Comparison of ENCODE assay signal across 1 cellular context in genomic region chr17:50977487-50978159, GRCh38.
TF ChIP-seq lines count a peak whose summit lies in the region.

No MANE protein-coding gene starts in this region.

TF ChIP-seq in HepG2, 621 proteins besides CTCF, POLR2A, EP300 and RAD21 (continued from another document and continues in another):
- peak; percentile 70 for TF ChIP-seq ZNF574 (CRISPR knock-in tag; IDR thresholded peaks at IDR 0.05)
- no peak for TF ChIP-seq NCOA1 (CRISPR knock-in tag; IDR thresholded peaks at IDR 0.05)
- no peak for TF ChIP-seq ZNF432 (CRISPR knock-in tag; IDR thresholded peaks at IDR 0.05; ENCODE audit: borderline replicate concordance)
- no peak for TF ChIP-seq KLF16 (CRISPR knock-in tag; IDR thresholded peaks at IDR 0.05)
- TF ChIP-seq, protein P1, sequence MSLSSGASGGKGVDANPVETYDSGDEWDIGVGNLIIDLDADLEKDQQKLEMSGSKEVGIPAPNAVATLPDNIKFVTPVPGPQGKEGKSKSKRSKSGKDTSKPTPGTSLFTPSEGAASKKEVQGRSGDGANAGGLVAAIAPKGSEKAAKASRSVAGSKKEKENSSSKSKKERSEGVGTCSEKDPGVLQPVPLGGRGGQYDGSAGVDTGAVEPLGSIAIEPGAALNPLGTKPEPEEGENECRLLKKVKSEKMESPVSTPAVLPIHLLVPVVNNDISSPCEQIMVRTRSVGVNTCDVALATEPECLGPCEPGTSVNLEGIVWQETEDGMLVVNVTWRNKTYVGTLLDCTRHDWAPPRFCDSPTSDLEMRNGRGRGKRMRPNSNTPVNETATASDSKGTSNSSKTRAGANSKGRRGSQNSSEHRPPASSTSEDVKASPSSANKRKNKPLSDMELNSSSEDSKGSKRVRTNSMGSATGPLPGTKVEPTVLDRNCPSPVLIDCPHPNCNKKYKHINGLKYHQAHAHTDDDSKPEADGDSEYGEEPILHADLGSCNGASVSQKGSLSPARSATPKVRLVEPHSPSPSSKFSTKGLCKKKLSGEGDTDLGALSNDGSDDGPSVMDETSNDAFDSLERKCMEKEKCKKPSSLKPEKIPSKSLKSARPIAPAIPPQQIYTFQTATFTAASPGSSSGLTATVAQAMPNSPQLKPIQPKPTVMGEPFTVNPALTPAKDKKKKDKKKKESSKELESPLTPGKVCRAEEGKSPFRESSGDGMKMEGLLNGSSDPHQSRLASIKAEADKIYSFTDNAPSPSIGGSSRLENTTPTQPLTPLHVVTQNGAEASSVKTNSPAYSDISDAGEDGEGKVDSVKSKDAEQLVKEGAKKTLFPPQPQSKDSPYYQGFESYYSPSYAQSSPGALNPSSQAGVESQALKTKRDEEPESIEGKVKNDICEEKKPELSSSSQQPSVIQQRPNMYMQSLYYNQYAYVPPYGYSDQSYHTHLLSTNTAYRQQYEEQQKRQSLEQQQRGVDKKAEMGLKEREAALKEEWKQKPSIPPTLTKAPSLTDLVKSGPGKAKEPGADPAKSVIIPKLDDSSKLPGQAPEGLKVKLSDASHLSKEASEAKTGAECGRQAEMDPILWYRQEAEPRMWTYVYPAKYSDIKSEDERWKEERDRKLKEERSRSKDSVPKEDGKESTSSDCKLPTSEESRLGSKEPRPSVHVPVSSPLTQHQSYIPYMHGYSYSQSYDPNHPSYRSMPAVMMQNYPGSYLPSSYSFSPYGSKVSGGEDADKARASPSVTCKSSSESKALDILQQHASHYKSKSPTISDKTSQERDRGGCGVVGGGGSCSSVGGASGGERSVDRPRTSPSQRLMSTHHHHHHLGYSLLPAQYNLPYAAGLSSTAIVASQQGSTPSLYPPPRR (CRISPR knock-in tag; IDR thresholded peaks at IDR 0.05; ENCODE audit: borderline replicate concordance), result peak; percentile 83
- peak; percentile 56 for TF ChIP-seq ASH2L (IDR thresholded peaks at IDR 0.05; ENCODE audit: insufficient read length, low read depth, low read length)
- no peak for TF ChIP-seq KLF12 (CRISPR knock-in tag; IDR thresholded peaks at IDR 0.05; ENCODE audit: borderline replicate concordance)
- TF ChIP-seq PHB2 (IDR thresholded peaks at IDR 0.05; ENCODE audit: partially characterized antibody), result no peak
- no peak for TF ChIP-seq ZNF619 (CRISPR knock-in tag; IDR thresholded peaks at IDR 0.05)
- TF ChIP-seq, protein P2, sequence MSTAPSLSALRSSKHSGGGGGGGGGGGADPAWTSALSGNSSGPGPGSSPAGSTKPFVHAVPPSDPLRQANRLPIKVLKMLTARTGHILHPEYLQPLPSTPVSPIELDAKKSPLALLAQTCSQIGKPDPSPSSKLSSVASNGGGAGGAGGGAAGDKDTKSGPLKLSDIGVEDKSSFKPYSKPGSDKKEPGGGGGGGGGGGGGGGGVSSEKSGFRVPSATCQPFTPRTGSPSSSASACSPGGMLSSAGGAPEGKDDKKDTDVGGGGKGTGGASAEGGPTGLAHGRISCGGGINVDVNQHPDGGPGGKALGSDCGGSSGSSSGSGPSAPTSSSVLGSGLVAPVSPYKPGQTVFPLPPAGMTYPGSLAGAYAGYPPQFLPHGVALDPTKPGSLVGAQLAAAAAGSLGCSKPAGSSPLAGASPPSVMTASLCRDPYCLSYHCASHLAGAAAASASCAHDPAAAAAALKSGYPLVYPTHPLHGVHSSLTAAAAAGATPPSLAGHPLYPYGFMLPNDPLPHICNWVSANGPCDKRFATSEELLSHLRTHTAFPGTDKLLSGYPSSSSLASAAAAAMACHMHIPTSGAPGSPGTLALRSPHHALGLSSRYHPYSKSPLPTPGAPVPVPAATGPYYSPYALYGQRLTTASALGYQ (CRISPR knock-in tag; IDR thresholded peaks at IDR 0.05), result no peak
- peak; percentile 71; the same call in 1 of the 2 replicates for TF ChIP-seq TFDP1 (CRISPR knock-in tag; IDR thresholded peaks at IDR 0.05; ENCODE audit: borderline replicate concordance)
- no peak for TF ChIP-seq ZNF749 (CRISPR knock-in tag; IDR thresholded peaks at IDR 0.05; ENCODE audit: borderline replicate concordance)
- TF ChIP-seq FOXM1 (CRISPR knock-in tag; IDR thresholded peaks at IDR 0.05), result no peak
- TF ChIP-seq TP53 (CRISPR knock-in tag; conservative IDR thresholded peaks at IDR 0.05), result no peak; the same call in 1 of the 2 replicates
- TF ChIP-seq, protein P3, sequence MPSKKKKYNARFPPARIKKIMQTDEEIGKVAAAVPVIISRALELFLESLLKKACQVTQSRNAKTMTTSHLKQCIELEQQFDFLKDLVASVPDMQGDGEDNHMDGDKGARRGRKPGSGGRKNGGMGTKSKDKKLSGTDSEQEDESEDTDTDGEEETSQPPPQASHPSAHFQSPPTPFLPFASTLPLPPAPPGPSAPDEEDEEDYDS (CRISPR knock-in tag; IDR thresholded peaks at IDR 0.05), result peak; percentile 35; the same call in 1 of the 2 replicates
- TF ChIP-seq ZNF331 (CRISPR knock-in tag; IDR thresholded peaks at IDR 0.05), result peak; percentile 67; the same call in 1 of the 2 replicates
- peak; percentile 97 for TF ChIP-seq POGZ (CRISPR knock-in tag; IDR thresholded peaks at IDR 0.05)
- TF ChIP-seq AGO1 (IDR thresholded peaks at IDR 0.05; ENCODE audit: low read depth, low read length, poor library complexity, severe bottlenecking), result no peak
- no peak for TF ChIP-seq HMGXB3 (CRISPR knock-in tag; IDR thresholded peaks at IDR 0.05; ENCODE audit: borderline replicate concordance)
- TF ChIP-seq MTERF4 (CRISPR knock-in tag; IDR thresholded peaks at IDR 0.05), result no peak
- TF ChIP-seq ZNF577 (CRISPR knock-in tag; IDR thresholded peaks at IDR 0.05; ENCODE audit: borderline replicate concordance, low read depth), result no peak
- peak; percentile 56; the same call in 1 of the 2 replicates for TF ChIP-seq ZNF547 (CRISPR knock-in tag; IDR thresholded peaks at IDR 0.05)
- TF ChIP-seq SP5 (CRISPR knock-in tag; IDR thresholded peaks at IDR 0.05; ENCODE audit: borderline replicate concordance, low read depth), result peak; percentile 87
- no peak for TF ChIP-seq ZNF496 (CRISPR knock-in tag; IDR thresholded peaks at IDR 0.05; ENCODE audit: insufficient replicate concordance)
- 0 out of 2 replicates have a peak, but pooled peaks have one; percentile 76 for TF ChIP-seq ZNF44 (CRISPR knock-in tag; IDR thresholded peaks at IDR 0.05)
- no peak for TF ChIP-seq ZNF616 (CRISPR knock-in tag; IDR thresholded peaks at IDR 0.05; ENCODE audit: low read depth)
- peak; percentile 54; the same call in 1 of the 2 replicates for TF ChIP-seq PHF21A (CRISPR knock-in tag; IDR thresholded peaks at IDR 0.05)
- no peak for TF ChIP-seq ZNF549 (CRISPR knock-in tag; IDR thresholded peaks at IDR 0.05)
- TF ChIP-seq ZFX (CRISPR knock-in tag; IDR thresholded peaks at IDR 0.05; ENCODE audit: low read depth), result peak; percentile 16; the same call in 1 of the 2 replicates
- peak; percentile 48; the same call in 1 of the 2 replicates for TF ChIP-seq SOX5 (CRISPR knock-in tag; IDR thresholded peaks at IDR 0.05; ENCODE audit: borderline replicate concordance)
- peak; percentile 46; the same call in 1 of the 2 replicates for TF ChIP-seq ZNF629 (CRISPR knock-in tag; conservative IDR thresholded peaks at IDR 0.05)
- peak; percentile 60; the same call in 1 of the 2 replicates for TF ChIP-seq ZBTB42 (CRISPR knock-in tag; IDR thresholded peaks at IDR 0.05)
- TF ChIP-seq SIX4 (CRISPR knock-in tag; IDR thresholded peaks at IDR 0.05), result no peak; the same call in 1 of the 2 replicates
- TF ChIP-seq ZBTB46 (CRISPR knock-in tag; IDR thresholded peaks at IDR 0.05; ENCODE audit: borderline replicate concordance), result no peak
- peak; percentile 41; the same call in 1 of the 2 replicates for TF ChIP-seq IRF2 (CRISPR knock-in tag; IDR thresholded peaks at IDR 0.05)
- TF ChIP-seq IRF9 (CRISPR knock-in tag; IDR thresholded peaks at IDR 0.05; ENCODE audit: borderline replicate concordance), result no peak
- TF ChIP-seq SMYD3 (CRISPR knock-in tag; IDR thresholded peaks at IDR 0.05), result 0 out of 2 replicates have a peak, but pooled peaks have one; percentile 12
- peak; percentile 44; the same call in 1 of the 2 replicates for TF ChIP-seq ETV5 (CRISPR knock-in tag; IDR thresholded peaks at IDR 0.05; ENCODE audit: borderline replicate concordance)
- TF ChIP-seq ZNF790 (CRISPR knock-in tag; IDR thresholded peaks at IDR 0.05; ENCODE audit: borderline replicate concordance), result no peak
